Comparison of ENCODE assay signal across 10 cellular contexts in the genomic region with DNA sequence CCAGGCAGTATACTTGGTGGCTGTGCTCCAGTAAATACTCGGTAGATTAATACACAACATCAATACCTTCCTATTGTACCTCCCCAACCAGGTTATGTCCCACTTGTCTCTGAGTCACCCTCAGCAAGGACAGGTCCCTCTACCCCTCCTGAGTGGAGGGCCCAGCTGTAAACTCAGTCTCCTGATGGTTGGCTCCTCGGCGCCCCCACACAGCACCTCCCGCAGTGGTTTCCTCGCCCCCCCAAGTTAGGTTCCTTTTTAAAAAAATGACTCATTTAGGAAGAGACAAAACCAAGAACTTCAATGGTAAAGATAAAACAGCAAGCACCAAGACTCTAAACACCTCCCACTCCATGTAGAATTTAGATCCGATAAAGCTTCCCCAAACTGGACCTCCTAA.
DNase-seq lines count a peak whose midpoint lies in the region; ATAC-seq and TF ChIP-seq lines count a peak whose summit lies in the region.
"Had no signal": no experiment of that assay in that cellular context is flagged by ENCODE, and none has a peak within 500 bp of the region (broad histone marks: within the 10 kb centered on the region; RNA-seq: fewer than 3 reads in every experiment).

No MANE protein-coding gene starts in this region.

- CTCF ChIA-PET in CD8-positive, alpha-beta T cell (lab: Charles Lee) = interaction anchor here (0.8 to 1.7 kb wide), 4 partner anchors 10 to 164 kb away, joined by 3 to 4 read pairs (median 4); no protein-coding TSS in a partner anchor

- no peak for TF ChIP-seq EP300 in gastroesophageal sphincter (IDR thresholded peaks at IDR 0.05)

- H3K27me3 Mint-ChIP-seq in CD8-positive, alpha-beta T cell (ENCODE audit: low read depth) = no peaks in the 10 kb centered on the region
- peaks cover 12% of the 10 kb centered on the region for H3K27me3 Mint-ChIP-seq in nephron progenitor cell (ENCODE audit: low read depth, poor library complexity)

- DNase-seq in CD8-positive, alpha-beta T cell = peak in 6 of 7 experiments; percentile 37 to 75 (median 69)
- DNase-seq in activated T-cell treated with anti-CD3 and anti-CD28 coated beads for 24 hours (ENCODE audit: low read depth) (peak; percentile 58), nephron progenitor cell (no peak), NCI-H2107 treated with DMSO at 0.1 percent for 48 hours (lab: John Stamatoyannopoulos, UW; ENCODE audit: unreplicated experiment) (no peak), body of pancreas (no peak)
- DNase-seq: DND-41, NCI-H1436 had no signal

- WGBS in gastroesophageal sphincter (ENCODE audit: low coverage in 1 of 2), 2 donors = 62% methylated on average over 6 of the region's 6 CpGs; no CpG with 5 or more reads in 1 of the 2 donors
- WGBS in body of pancreas, 2 donors = 64 to 92% methylated on average over 6 of the region's 6 CpGs

- TF ChIP-seq POLR2A in gastroesophageal sphincter (IDR thresholded peaks at IDR 0.05) (no peak), body of pancreas (IDR thresholded peaks at IDR 0.05) (no peak)

- POLR2A ChIA-PET in CD8-positive, alpha-beta T cell (lab: Charles Lee) = interaction anchor here (0.6 to 4.1 kb wide), 8 partner anchors 10 to 92 kb away, joined by 3 to 60 read pairs (median 4); a partner anchor contains a TSS

- H3K9me3 ChIP-seq in CD8-positive, alpha-beta T cell (ENCODE audit: low read length) = no peaks in the 10 kb centered on the region
- no peaks in the 10 kb centered on the region for H3K9me3 ChIP-seq in gastroesophageal sphincter
- H3K9me3 ChIP-seq in body of pancreas = no peaks in the 10 kb centered on the region

- peaks cover 68% of the 10 kb centered on the region for H3K4me1 ChIP-seq in CD8-positive, alpha-beta T cell (ENCODE audit: insufficient read depth, low read length)
- H3K4me1 ChIP-seq in gastroesophageal sphincter = peaks cover 0 to 28% (median 0%) of the 10 kb centered on the region in 3 donors
- H3K4me1 ChIP-seq in body of pancreas = no peaks in the 10 kb centered on the region

- no peaks in the 10 kb centered on the region for H3K36me3 ChIP-seq in CD8-positive, alpha-beta T cell (ENCODE audit: insufficient read depth, low read length)
- H3K36me3 ChIP-seq in gastroesophageal sphincter (no peaks in the 10 kb centered on the region), body of pancreas (replicated peaks in 1 of 2; ENCODE audit: insufficient read depth in 1 of 2, low read depth in 2 of 2) (no peaks in the 10 kb centered on the region)

- peak; percentile 84 for ATAC-seq in CD8-positive, alpha-beta T cell
- peak; percentile 16 for ATAC-seq in HG03469 (IDR thresholded peaks at IDR 0.05; ENCODE audit: unreplicated experiment)
- ATAC-seq in HG03521 (IDR thresholded peaks at IDR 0.05; ENCODE audit: unreplicated experiment) = no peak
- ATAC-seq in gastroesophageal sphincter = no peak
- no peak for ATAC-seq in body of pancreas

- peak overlapping the region; percentile 92 for H3K27ac Mint-ChIP-seq in CD8-positive, alpha-beta T cell
- H3K27ac Mint-ChIP-seq in nephron progenitor cell = peak overlapping the region; percentile 17

- H3K27ac ChIP-seq in CD8-positive, alpha-beta T cell (ENCODE audit: low read depth, low read length) = no peak overlapping the region
- H3K27ac ChIP-seq in gastroesophageal sphincter (no peak overlapping the region), body of pancreas (no peak overlapping the region)

- H3K9me3 Mint-ChIP-seq in CD8-positive, alpha-beta T cell = no peaks in the 10 kb centered on the region
- H3K9me3 Mint-ChIP-seq in nephron progenitor cell = no peaks in the 10 kb centered on the region

- TF ChIP-seq CTCF in CD8-positive, alpha-beta T cell (IDR thresholded peaks at IDR 0.05) = no peak
- TF ChIP-seq CTCF in nephron progenitor cell (IDR thresholded peaks at IDR 0.05) = no peak
- no peak for TF ChIP-seq CTCF in gastroesophageal sphincter (IDR thresholded peaks at IDR 0.05)
- TF ChIP-seq CTCF in body of pancreas (IDR thresholded peaks at IDR 0.05) = no peak

- intact Hi-C loops in CD8-positive, alpha-beta T cell (cut with DNase I, micrococcal nuclease) = loop anchor here (1.0 to 5.0 kb wide), 5 partner anchors 22 to 84 kb away; a partner anchor contains a TSS
- intact Hi-C loops in body of pancreas (cut with DNase I) = no loop called here

- H3K4me3 Mint-ChIP-seq in CD8-positive, alpha-beta T cell = peak overlapping the region; percentile 81
- no peak overlapping the region for H3K4me3 Mint-ChIP-seq in nephron progenitor cell

- H3K4me3 ChIP-seq in CD8-positive, alpha-beta T cell (ENCODE audit: low read depth, low read length) = peak overlapping the region; percentile 22
- H3K4me3 ChIP-seq in gastroesophageal sphincter (no peak overlapping the region), body of pancreas (no peak overlapping the region)

- peaks cover 19% of the 10 kb centered on the region for H3K36me3 Mint-ChIP-seq in CD8-positive, alpha-beta T cell
- no peaks in the 10 kb centered on the region for H3K36me3 Mint-ChIP-seq in nephron progenitor cell (ENCODE audit: low read depth)

- peaks cover 90% of the 10 kb centered on the region for H3K4me1 Mint-ChIP-seq in CD8-positive, alpha-beta T cell (ENCODE audit: low read depth)
- H3K4me1 Mint-ChIP-seq in nephron progenitor cell = peaks cover 13% of the 10 kb centered on the region

- no peaks in the 10 kb centered on the region for H3K27me3 ChIP-seq in CD8-positive, alpha-beta T cell (ENCODE audit: insufficient read depth, low read length)
- H3K27me3 ChIP-seq in gastroesophageal sphincter = no peaks in the 10 kb centered on the region
- H3K27me3 ChIP-seq in body of pancreas = no peaks in the 10 kb centered on the region

Comparison
In these comparisons a context has a peak if more than half of its experiments do, and no peak if none do; other contexts are left out.
1. ATAC-seq: peak in CD8-positive, alpha-beta T cell (single experiment) and HG03469 (single experiment); none in HG03521 (single experiment), gastroesophageal sphincter (single experiment) and body of pancreas (single experiment).
2. DNase-seq: peak in CD8-positive, alpha-beta T cell (6 of 7) and activated T-cell treated with anti-CD3 and anti-CD28 coated beads for 24 hours (single experiment); none in nephron progenitor cell (single experiment), NCI-H2107 treated with DMSO at 0.1 percent for 48 hours (single experiment) and body of pancreas (0 of 4).